9 cellular contexts compared by ENCODE assay signal in genomic region chr1:20361805-20362381, GRCh38.
DNase-seq lines count a peak whose midpoint lies in the region; ATAC-seq and TF ChIP-seq lines count a peak whose summit lies in the region.
"Had no signal": no experiment of that assay in that cellular context is flagged by ENCODE, and none has a peak within 500 bp of the region (broad histone marks: within the 10 kb centered on the region; RNA-seq: fewer than 3 reads in every experiment).

No MANE protein-coding gene starts in this region.

- H3K4me1 ChIP-seq in Loucy (ENCODE audit: insufficient read depth, low read length, poor library complexity, severe bottlenecking) (no peaks in the 10 kb centered on the region), gastroesophageal sphincter (peaks cover 0 to 32% (median 19%) of the 10 kb centered on the region in 3 donors), trophoblast cell (ENCODE audit: control insufficient read depth in 1 of 2, insufficient read depth in 2 of 2, low read length in 2 of 2) (peaks cover 4 to 7% of the 10 kb centered on the region in 2 experiments)

- TF ChIP-seq POLR2A in gastroesophageal sphincter (IDR thresholded peaks at IDR 0.05): no peak

- no peak overlapping the region for H4K91ac ChIP-seq in trophoblast cell (ENCODE audit: low read depth, low read length)

- H4K8ac ChIP-seq in trophoblast cell (ENCODE audit: low read depth, low read length): no peak overlapping the region

- H2BK5ac ChIP-seq in trophoblast cell (ENCODE audit: low read depth, low read length, poor library complexity): no peak overlapping the region

- H2BK12ac ChIP-seq in trophoblast cell (ENCODE audit: low read length): no peak overlapping the region

- H3K4ac ChIP-seq in trophoblast cell (ENCODE audit: low read depth, low read length): no peak overlapping the region

- H3K9me3 ChIP-seq in Loucy (ENCODE audit: insufficient read depth, low read depth, low read length) (no peaks in the 10 kb centered on the region), gastroesophageal sphincter (no peaks in the 10 kb centered on the region), trophoblast cell (ENCODE audit: insufficient read depth, low read depth, low read length) (no peaks in the 10 kb centered on the region)

- no peaks in the 10 kb centered on the region for H4K20me1 ChIP-seq in Loucy (ENCODE audit: insufficient read depth, low read length, poor library complexity, severe bottlenecking)

- H3K14ac ChIP-seq in trophoblast cell (ENCODE audit: low read length): no peak overlapping the region

- H2AK5ac ChIP-seq in trophoblast cell (ENCODE audit: low read length): no peak overlapping the region

- TF ChIP-seq EP300 in gastroesophageal sphincter (IDR thresholded peaks at IDR 0.05): no peak

- H3K9ac ChIP-seq in Loucy (ENCODE audit: low read depth, low read length, poor library complexity, severe bottlenecking) (no peak overlapping the region), trophoblast cell (ENCODE audit: low read length) (no peak overlapping the region)

- H3K79me1 ChIP-seq in trophoblast cell (ENCODE audit: low read length): no peaks in the 10 kb centered on the region

- H2AFZ ChIP-seq in Loucy (ENCODE audit: low read length) (no peak overlapping the region), trophoblast cell (ENCODE audit: insufficient read depth, low read length, poor library complexity) (no peak overlapping the region)

- DNase-seq in ELF-1 (ENCODE audit: low read depth, low spot score) (peak; percentile 81), trophoblast cell (peak; percentile 51 to 64), mesenteric fat pad (ENCODE audit: low spot score) (no peak), DMS79 treated with DMSO at 0.1 percent for 48 hours (lab: John Stamatoyannopoulos, UW) (no peak)
- DNase-seq in activated CD4-positive, alpha-beta T cell treated with anti-CD3 and anti-CD28 coated beads, Interleukin-2, amount 50 U/mL, for 48 hours: peak; percentile 48 to 63

- H3K27ac ChIP-seq in gastroesophageal sphincter: no peak overlapping the region
- H3K27ac ChIP-seq in trophoblast cell (ENCODE audit: low read depth, low read length): no peak overlapping the region

- no peaks in the 10 kb centered on the region for H3K79me2 ChIP-seq in Loucy (ENCODE audit: insufficient read depth, low read length)
- no peaks in the 10 kb centered on the region for H3K79me2 ChIP-seq in trophoblast cell (ENCODE audit: control insufficient read depth, insufficient read depth, low read length, poor library complexity)

- H3K4me3 ChIP-seq in Loucy (ENCODE audit: low read length, poor library complexity, severe bottlenecking) (no peak overlapping the region), gastroesophageal sphincter (no peak overlapping the region), trophoblast cell (ENCODE audit: low read depth, low read length) (no peak overlapping the region)

- no peaks in the 10 kb centered on the region for H3F3A ChIP-seq in Loucy (ENCODE audit: low read depth)

- H3K36me3 ChIP-seq in Loucy (ENCODE audit: insufficient read depth, low read length): no peaks in the 10 kb centered on the region
- no peaks in the 10 kb centered on the region for H3K36me3 ChIP-seq in gastroesophageal sphincter
- H3K36me3 ChIP-seq in trophoblast cell (ENCODE audit: control insufficient read depth in 1 of 2, insufficient read depth in 2 of 2, low read length in 2 of 2): no peaks in the 10 kb centered on the region

- no peaks in the 10 kb centered on the region for H3K9me2 ChIP-seq in Loucy (replicated peaks; ENCODE audit: low read depth, low read length)

- H3K18ac ChIP-seq in trophoblast cell (ENCODE audit: low read length): no peak overlapping the region

- WGBS in gastroesophageal sphincter (ENCODE audit: low coverage in 1 of 2), 2 donors: 41% methylated on average over 4 of the region's 8 CpGs; no CpG with 5 or more reads in 1 of the 2 donors
- no CpG with 5 or more reads among the region's 8 CpGs for WGBS in trophoblast cell (ENCODE audit: extremely low coverage, insufficient coverage, insufficient read length)

- no peaks in the 10 kb centered on the region for H3K27me3 ChIP-seq in Loucy (ENCODE audit: insufficient read depth, low read length, poor library complexity, severe bottlenecking)
- peaks cover 66% of the 10 kb centered on the region for H3K27me3 ChIP-seq in gastroesophageal sphincter
- H3K27me3 ChIP-seq in trophoblast cell (ENCODE audit: insufficient read depth, low read length): peaks cover 23% of the 10 kb centered on the region

- no peak overlapping the region for H2BK120ac ChIP-seq in trophoblast cell (ENCODE audit: insufficient read depth, low read length, poor library complexity)

- H3K4me2 ChIP-seq in Loucy (ENCODE audit: low read depth, low read length, poor library complexity, severe bottlenecking) (no peak overlapping the region), trophoblast cell (ENCODE audit: low read length) (no peak overlapping the region)

- H3K23ac ChIP-seq in trophoblast cell (ENCODE audit: low read length): no peak overlapping the region

- H4K12ac ChIP-seq in trophoblast cell (ENCODE audit: low read depth, low read length): no peak overlapping the region

- TF ChIP-seq CTCF in Loucy (conservative IDR thresholded peaks at IDR 0.05; ENCODE audit: low read length) (peak; percentile 96), gastroesophageal sphincter (IDR thresholded peaks at IDR 0.05) (peak in 2 of 4 experiments; percentile 54 to 65)

- ATAC-seq in gastroesophageal sphincter: peak; percentile 47
- ATAC-seq in HG02870 (IDR thresholded peaks at IDR 0.05; ENCODE audit: unreplicated experiment): no peak
- ATAC-seq: naive thymus-derived CD8-positive, alpha-beta T cell had no signal

Comparison
In these comparisons a context has a peak if more than half of its experiments do, and no peak if none do; other contexts are left out.
1. DNase-seq: peak in ELF-1 (single experiment), activated CD4-positive, alpha-beta T cell treated with anti-CD3 and anti-CD28 coated beads, Interleukin-2, amount 50 U/mL, for 48 hours (2 of 2) and trophoblast cell (2 of 2); none in mesenteric fat pad (single experiment) and DMS79 treated with DMSO at 0.1 percent for 48 hours (single experiment).